10 cellular contexts compared by ENCODE assay signal in the genomic region with DNA sequence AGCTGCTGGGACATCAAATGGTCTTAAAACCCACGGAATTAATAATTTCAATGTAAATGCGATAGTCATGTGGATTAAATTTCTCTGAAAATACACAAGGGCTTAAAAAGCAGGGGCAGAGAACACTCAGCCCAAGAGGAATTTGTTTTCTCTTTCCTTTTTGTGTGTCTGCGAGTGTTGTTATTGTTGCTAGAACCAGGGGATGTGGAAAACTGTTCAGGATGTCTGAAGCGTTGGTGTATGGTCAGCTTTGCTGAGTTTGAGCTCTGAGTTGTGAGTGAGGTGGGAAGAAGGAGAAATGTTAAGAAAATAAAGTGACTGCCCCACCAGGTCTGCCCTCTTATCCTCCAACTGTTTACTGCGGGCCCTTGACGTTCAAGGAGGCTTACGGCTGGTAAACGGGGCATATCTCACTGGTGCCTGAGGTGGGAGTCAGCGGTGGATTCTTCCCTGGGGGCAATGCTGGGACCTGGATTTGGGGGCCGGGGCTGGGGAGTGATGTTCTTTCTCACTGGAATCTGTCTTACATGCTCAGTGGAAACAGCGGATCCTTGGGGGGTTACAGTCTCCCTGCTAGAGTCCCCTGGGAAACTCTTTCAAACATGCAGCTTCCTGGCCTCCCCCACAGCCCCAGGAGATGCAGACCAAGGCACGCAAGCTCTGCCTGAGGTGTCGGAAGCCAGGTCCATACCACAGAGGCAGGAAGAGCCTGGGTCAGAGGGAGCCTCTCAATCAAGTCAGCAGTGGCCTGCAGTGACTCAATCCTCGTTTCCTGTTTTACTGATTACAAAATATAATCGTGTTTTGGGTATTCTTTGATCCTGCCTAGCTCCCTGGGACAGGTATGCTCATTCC. TPM values are rescaled to one million over a fixed set of nuclear protein-coding genes. Genes with fewer than 3 reads are reported as not detected.
DNase-seq lines count a peak whose midpoint lies in the region; ATAC-seq and TF ChIP-seq lines count a peak whose summit lies in the region.
"Had no signal": no experiment of that assay in that cellular context is flagged by ENCODE, and none has a peak within 500 bp of the region (broad histone marks: within the 10 kb centered on the region; RNA-seq: fewer than 3 reads in every experiment).

No MANE protein-coding gene starts in this region.

- no peak for TF ChIP-seq EP300 in upper lobe of left lung (IDR thresholded peaks at IDR 0.05)

- no peak overlapping the region for H3K9ac ChIP-seq in Loucy (ENCODE audit: low read depth, low read length, poor library complexity, severe bottlenecking)
- H3K9ac ChIP-seq in smooth muscle cell (ENCODE audit: low read depth), result peak overlapping the region; percentile 38

- H3K4me2 ChIP-seq in Loucy (ENCODE audit: low read depth, low read length, poor library complexity, severe bottlenecking), result peak overlapping the region; percentile 45
- peak overlapping the region; percentile 61 for H3K4me2 ChIP-seq in smooth muscle cell

- ATAC-seq in upper lobe of left lung (ENCODE audit: low FRiP score in 2 of 2), result no peak

- H3K9me3 ChIP-seq in Loucy (ENCODE audit: insufficient read depth, low read depth, low read length) (peaks cover 3% of the 10 kb centered on the region; the same call in 1 of the 2 replicates), smooth muscle cell (replicated peaks; ENCODE audit: low read depth) (no peaks in the 10 kb centered on the region), upper lobe of left lung (peaks cover 0 to 2% (median 0%) of the 10 kb centered on the region in 4 donors)
- H3K9me3 ChIP-seq: neutrophil had no signal

- no peaks in the 10 kb centered on the region for H3K9me2 ChIP-seq in Loucy (replicated peaks; ENCODE audit: low read depth, low read length)

- no peaks in the 10 kb centered on the region for H4K20me1 ChIP-seq in Loucy (ENCODE audit: insufficient read depth, low read length, poor library complexity, severe bottlenecking)
- H4K20me1 ChIP-seq in smooth muscle cell (ENCODE audit: low read depth), result peaks cover 13% of the 10 kb centered on the region

- no peaks in the 10 kb centered on the region for H3K79me2 ChIP-seq in Loucy (ENCODE audit: insufficient read depth, low read length)
- H3K79me2 ChIP-seq in smooth muscle cell (ENCODE audit: low read depth), result peaks cover 47% of the 10 kb centered on the region

- H3K4me1 ChIP-seq in Loucy (ENCODE audit: insufficient read depth, low read length, poor library complexity, severe bottlenecking) (peaks cover 17% of the 10 kb centered on the region), smooth muscle cell (ENCODE audit: low read depth) (no peaks in the 10 kb centered on the region), upper lobe of left lung (peaks cover 0 to 5% (median 0%) of the 10 kb centered on the region in 4 donors)

- H3K27me3 ChIP-seq in Loucy (ENCODE audit: insufficient read depth, low read length, poor library complexity, severe bottlenecking), result no peaks in the 10 kb centered on the region
- no peaks in the 10 kb centered on the region for H3K27me3 ChIP-seq in brain microvascular endothelial cell (replicated peaks)
- H3K27me3 ChIP-seq in smooth muscle cell (ENCODE audit: low read depth), result no peaks in the 10 kb centered on the region
- no peaks in the 10 kb centered on the region for H3K27me3 ChIP-seq in upper lobe of left lung
- H3K27me3 ChIP-seq: tibial artery had no signal

- WGBS in smooth muscle cell (ENCODE audit: low lambda C conversion rate), result 43% methylated on average over 15 of the region's 15 CpGs
- 48 to 62% methylated on average over 13 to 15 of the region's 15 CpGs for WGBS in upper lobe of left lung, 2 donors

- in situ Hi-C loops in brain microvascular endothelial cell (cut with HindIII; ENCODE audit: low pct_ligation_motif_present, low sequenced_read_pairs), result no loop called here

- peak; percentile 3 for DNase-seq in activated CD4-positive, CD25-positive, alpha-beta regulatory T cell treated with anti-CD3 and anti-CD28 coated beads, Interleukin-2, amount 50 U/mL, for 72 hours
- no peak for DNase-seq in activated CD4-positive, CD25-positive, alpha-beta regulatory T cell (lab: John Stamatoyannopoulos, UW)
- DNase-seq in brain microvascular endothelial cell (peak; percentile 89), smooth muscle cell (lab: John Stamatoyannopoulos, UW; ENCODE audit: unreplicated experiment) (no peak), midbrain (lab: John Stamatoyannopoulos, UW) (no peak), upper lobe of left lung (no peak), NCI-H1694 treated with DMSO at 0.1 percent for 48 hours (lab: John Stamatoyannopoulos, UW) (no peak)

- H3F3A ChIP-seq in Loucy (ENCODE audit: low read depth) (no peaks in the 10 kb centered on the region), smooth muscle cell (ENCODE audit: low read depth) (no peaks in the 10 kb centered on the region)

- no peak for TF ChIP-seq POLR2A in upper lobe of left lung (IDR thresholded peaks at IDR 0.05)

- H3K27ac ChIP-seq in brain microvascular endothelial cell (peak overlapping the region; percentile 78), smooth muscle cell (ENCODE audit: low read depth) (peak overlapping the region; percentile 90), upper lobe of left lung (no peak overlapping the region)
- H3K27ac ChIP-seq: neutrophil had no signal

- no peaks in the 10 kb centered on the region for H3K36me3 ChIP-seq in Loucy (ENCODE audit: insufficient read depth, low read length)
- H3K36me3 ChIP-seq in brain microvascular endothelial cell (replicated peaks), result peaks cover 4% of the 10 kb centered on the region
- H3K36me3 ChIP-seq in smooth muscle cell (ENCODE audit: low read depth), result no peaks in the 10 kb centered on the region
- no peaks in the 10 kb centered on the region for H3K36me3 ChIP-seq in upper lobe of left lung
- H3K36me3 ChIP-seq: neutrophil, tibial artery had no signal

- TF ChIP-seq CTCF in Loucy (conservative IDR thresholded peaks at IDR 0.05; ENCODE audit: low read length) (no peak), brain microvascular endothelial cell (IDR thresholded peaks at IDR 0.05; ENCODE audit: low read depth, low read length, missing control alignments) (no peak), smooth muscle cell (IDR thresholded peaks at IDR 0.05; ENCODE audit: borderline replicate concordance, insufficient read depth, poor library complexity, severe bottlenecking) (no peak), upper lobe of left lung (IDR thresholded peaks at IDR 0.05) (no peak)

- H3K4me3 ChIP-seq in Loucy (ENCODE audit: low read length, poor library complexity, severe bottlenecking), result no peak overlapping the region
- H3K4me3 ChIP-seq in brain microvascular endothelial cell (ENCODE audit: low read depth, low read length), result no peak overlapping the region
- no peak overlapping the region for H3K4me3 ChIP-seq in smooth muscle cell
- H3K4me3 ChIP-seq in upper lobe of left lung, result no peak overlapping the region
- H3K4me3 ChIP-seq: tibial artery had no signal

- H2AFZ ChIP-seq in Loucy (ENCODE audit: low read length), result no peak overlapping the region
- no peak overlapping the region for H2AFZ ChIP-seq in smooth muscle cell (ENCODE audit: low read depth)

RNA-seq across cellular contexts. Expression of a gene that starts 41.8 kb away (rescaled TPM):
- 85.9 and 87.8 TPM in 2 replicates for total RNA-seq in smooth muscle cell
- 89.4 and 133 TPM in 2 replicates for polyA plus RNA-seq in smooth muscle cell
- total RNA-seq in upper lobe of left lung, result 1 to 10 TPM in 5 of 6 donors, under 1 TPM in 1; 0.49 to 6.9 (median 1.4) TPM

Comparison
In these comparisons a context has a peak if more than half of its experiments do, and no peak if none do; other contexts are left out.
1. DNase-seq: peak in activated CD4-positive, CD25-positive, alpha-beta regulatory T cell treated with anti-CD3 and anti-CD28 coated beads, Interleukin-2, amount 50 U/mL, for 72 hours (single experiment) and brain microvascular endothelial cell (single experiment); none in activated CD4-positive, CD25-positive, alpha-beta regulatory T cell (0 of 4), smooth muscle cell (single experiment), midbrain (single experiment), upper lobe of left lung (0 of 2) and NCI-H1694 treated with DMSO at 0.1 percent for 48 hours (single experiment).
2. H3K27ac ChIP-seq: peak in brain microvascular endothelial cell (single experiment) and smooth muscle cell (single experiment); none in upper lobe of left lung (0 of 4).
3. RNA of a gene that starts 41.8 kb away (total RNA-seq): 85.9 to 87.8 TPM in smooth muscle cell; 0.49 to 6.9 TPM in upper lobe of left lung; every median in the first group is over 10 times any median in the second.